ENCODE assay signal across 1 cellular context in genomic region chr2:189534854-189535253, GRCh38.
TF ChIP-seq lines count a peak whose summit lies in the region.

No MANE protein-coding gene starts in this region.

TF ChIP-seq in HepG2, 621 proteins besides CTCF, POLR2A, EP300 and RAD21:
- TF ChIP-seq ZFP82 (CRISPR knock-in tag; IDR thresholded peaks at IDR 0.05; ENCODE audit: borderline replicate concordance) (no peak), MAFK (conservative IDR thresholded peaks at IDR 0.05 in 1 of 2, IDR thresholded peaks at IDR 0.05 in 1 of 2; ENCODE audit: low read length in 2 of 2) (peak; percentile 64 to 80; a peak in 3 of 4 replicates), NFE2L2 (IDR thresholded peaks at IDR 0.05; ENCODE audit: low read length) (peak; percentile 97), ARID5B (CRISPR knock-in tag; IDR thresholded peaks at IDR 0.05) (0 out of 2 replicates have a peak, but pooled peaks have one; percentile 8), MAFF (IDR thresholded peaks at IDR 0.05; ENCODE audit: low read depth, low read length) (peak; percentile 71)
